Comparison of ENCODE assay signal across 10 cellular contexts in genomic region chr11:63829823-63830489, GRCh38. TPM values are rescaled to one million over a fixed set of nuclear protein-coding genes. Genes with fewer than 3 reads are reported as not detected.
A peak's percentile ranks its signal among the peaks of the same experiment; 100 is the strongest.
DNase-seq lines count a peak whose midpoint lies in the region; ATAC-seq and TF ChIP-seq lines count a peak whose summit lies in the region.
"Had no signal": no experiment of that assay in that cellular context is flagged by ENCODE, and none has a peak within 500 bp of the region (broad histone marks: within the 10 kb centered on the region; RNA-seq: fewer than 3 reads in every experiment).

No MANE protein-coding gene starts in this region.

- WGBS in smooth muscle cell (ENCODE audit: low lambda C conversion rate) = 85% methylated on average over 8 of the region's 8 CpGs

- H3K4me1 Mint-ChIP-seq in activated CD4-positive, alpha-beta memory T cell treated with anti-CD3 and anti-CD28 coated beads for 36 hours (ENCODE audit: low read depth) = no peaks in the 10 kb centered on the region
- peaks cover 5% of the 10 kb centered on the region for H3K4me1 Mint-ChIP-seq in activated CD4-positive, alpha-beta memory T cell treated with anti-CD3 and anti-CD28 coated beads, Interleukin-2, amount 10 ng/mL, durations not matched to agents 7 days and 5 days

- peaks cover 8% of the 10 kb centered on the region for H3K36me3 Mint-ChIP-seq in activated CD4-positive, alpha-beta memory T cell treated with anti-CD3 and anti-CD28 coated beads for 36 hours
- H3K36me3 Mint-ChIP-seq in activated CD4-positive, alpha-beta memory T cell treated with anti-CD3 and anti-CD28 coated beads, Interleukin-2, amount 10 ng/mL, durations not matched to agents 7 days and 5 days (ENCODE audit: low read depth) = peaks cover 21% of the 10 kb centered on the region

- H3F3A ChIP-seq in smooth muscle cell (ENCODE audit: low read depth) = peaks cover 4% of the 10 kb centered on the region

- TF ChIP-seq CTCF in smooth muscle cell (IDR thresholded peaks at IDR 0.05; ENCODE audit: borderline replicate concordance, insufficient read depth, poor library complexity, severe bottlenecking) = peak; percentile 24

- H3K9me3 ChIP-seq in smooth muscle cell (replicated peaks; ENCODE audit: low read depth) = no peaks in the 10 kb centered on the region

- no peaks in the 10 kb centered on the region for H3K79me2 ChIP-seq in smooth muscle cell (ENCODE audit: low read depth)

- intact Hi-C loops in activated CD4-positive, alpha-beta memory T cell treated with anti-CD3 and anti-CD28 coated beads for 36 hours (cut with micrococcal nuclease) = no loop called here

- DNase-seq in activated CD4-positive, alpha-beta memory T cell treated with anti-CD3 and anti-CD28 coated beads for 36 hours = peak; percentile 20
- DNase-seq in activated CD4-positive, alpha-beta memory T cell treated with anti-CD3 and anti-CD28 coated beads, Interleukin-2, amount 10 ng/mL, durations not matched to agents 7 days and 5 days = no peak
- peak; percentile 50 for DNase-seq in NCI-H69 (lab: John Stamatoyannopoulos, UW)
- peak; percentile 33 for DNase-seq in fibroblast of gingiva (ENCODE audit: low read depth)
- DNase-seq in smooth muscle cell (lab: John Stamatoyannopoulos, UW; ENCODE audit: unreplicated experiment) = no peak
- DNase-seq in medulla oblongata (ENCODE audit: extremely low spot score) = no peak
- DNase-seq: activated effector memory CD4-positive, alpha-beta T cell treated with Interleukin-2 at 50 U/mL for 16 hours had no signal

- H3K4me3 Mint-ChIP-seq in activated CD4-positive, alpha-beta memory T cell treated with anti-CD3 and anti-CD28 coated beads for 36 hours = no peak overlapping the region
- H3K4me3 Mint-ChIP-seq in activated CD4-positive, alpha-beta memory T cell treated with anti-CD3 and anti-CD28 coated beads, Interleukin-2, amount 10 ng/mL, durations not matched to agents 7 days and 5 days = no peak overlapping the region

- H4K20me1 ChIP-seq in smooth muscle cell (ENCODE audit: low read depth) = peaks cover 8% of the 10 kb centered on the region

- no peak overlapping the region for H3K4me3 ChIP-seq in smooth muscle cell

- H3K27me3 Mint-ChIP-seq in activated CD4-positive, alpha-beta memory T cell treated with anti-CD3 and anti-CD28 coated beads for 36 hours = no peaks in the 10 kb centered on the region
- H3K27me3 Mint-ChIP-seq in activated CD4-positive, alpha-beta memory T cell treated with anti-CD3 and anti-CD28 coated beads, Interleukin-2, amount 10 ng/mL, durations not matched to agents 7 days and 5 days = no peaks in the 10 kb centered on the region
- H3K27me3 Mint-ChIP-seq: IgD-negative memory B cell had no signal

- H3K4me2 ChIP-seq in smooth muscle cell = no peak overlapping the region

- no peak overlapping the region for H2AFZ ChIP-seq in smooth muscle cell (ENCODE audit: low read depth)

- no peak overlapping the region for H3K9ac ChIP-seq in smooth muscle cell (ENCODE audit: low read depth)

- H3K9me3 Mint-ChIP-seq in activated CD4-positive, alpha-beta memory T cell treated with anti-CD3 and anti-CD28 coated beads for 36 hours = no peaks in the 10 kb centered on the region
- no peaks in the 10 kb centered on the region for H3K9me3 Mint-ChIP-seq in activated CD4-positive, alpha-beta memory T cell treated with anti-CD3 and anti-CD28 coated beads, Interleukin-2, amount 10 ng/mL, durations not matched to agents 7 days and 5 days
- H3K9me3 Mint-ChIP-seq: IgD-negative memory B cell had no signal

- H3K27ac ChIP-seq in smooth muscle cell (ENCODE audit: low read depth) = no peak overlapping the region

- POLR2A ChIA-PET in activated CD4-positive, alpha-beta memory T cell treated with anti-CD3 and anti-CD28 coated beads for 36 hours (lab: Charles Lee) = no interaction called here
- POLR2A ChIA-PET in activated CD4-positive, alpha-beta memory T cell treated with anti-CD3 and anti-CD28 coated beads, Interleukin-2, amount 10 ng/mL, durations not matched to agents 7 days and 5 days (lab: Charles Lee) = interaction anchor here (0.5 kb wide), 1 partner anchor 43 kb away, joined by 3 read pairs; no protein-coding TSS in a partner anchor

- ATAC-seq in HG03469 (IDR thresholded peaks at IDR 0.05; ENCODE audit: unreplicated experiment) (no peak), GM18907 (IDR thresholded peaks at IDR 0.05; ENCODE audit: unreplicated experiment) (no peak)

- H3K36me3 ChIP-seq in smooth muscle cell (ENCODE audit: low read depth) = no peaks in the 10 kb centered on the region

- H3K27me3 ChIP-seq in smooth muscle cell (ENCODE audit: low read depth) = no peaks in the 10 kb centered on the region

- no peaks in the 10 kb centered on the region for H3K4me1 ChIP-seq in smooth muscle cell (ENCODE audit: low read depth)

- no peak overlapping the region for H3K27ac Mint-ChIP-seq in activated CD4-positive, alpha-beta memory T cell treated with anti-CD3 and anti-CD28 coated beads for 36 hours
- no peak overlapping the region for H3K27ac Mint-ChIP-seq in activated CD4-positive, alpha-beta memory T cell treated with anti-CD3 and anti-CD28 coated beads, Interleukin-2, amount 10 ng/mL, durations not matched to agents 7 days and 5 days

- CTCF ChIA-PET in activated CD4-positive, alpha-beta memory T cell treated with anti-CD3 and anti-CD28 coated beads for 36 hours (lab: Charles Lee) = interaction anchor here (1.5 to 4.2 kb wide), 2 partner anchors 116 to 320 kb away, joined by 3 to 14 read pairs; no protein-coding TSS in a partner anchor
- CTCF ChIA-PET in activated CD4-positive, alpha-beta memory T cell treated with anti-CD3 and anti-CD28 coated beads, Interleukin-2, amount 10 ng/mL, durations not matched to agents 7 days and 5 days (lab: Charles Lee) = interaction anchor here (1.0 to 1.9 kb wide), 3 partner anchors 8 to 116 kb away, joined by 3 to 7 read pairs (median 4); partner anchors contain the start of gene MARK2

RNA-seq across cellular contexts. Expression of gene MARK2, which starts 9.0 kb away (rescaled TPM):
- total RNA-seq in activated CD4-positive, alpha-beta memory T cell treated with anti-CD3 and anti-CD28 coated beads for 36 hours = 10 to 100 TPM; 20.0 to 29.0 TPM
- 10 to 100 TPM; 48.7 to 54.2 TPM for total RNA-seq in activated CD4-positive, alpha-beta memory T cell treated with anti-CD3 and anti-CD28 coated beads, Interleukin-2, amount 10 ng/mL, durations not matched to agents 7 days and 5 days
- 14.2 and 16.9 TPM in 2 replicates for total RNA-seq in smooth muscle cell
- 23.3 and 32.4 TPM in 2 replicates for polyA plus RNA-seq in smooth muscle cell

RNA-seq across cellular contexts. Expression of gene SPINDOC, which starts 16.7 kb away (rescaled TPM):
- total RNA-seq in activated CD4-positive, alpha-beta memory T cell treated with anti-CD3 and anti-CD28 coated beads for 36 hours = 10 to 100 TPM; 27.9 to 29.3 TPM
- 10 to 100 TPM; 33.2 to 37.2 TPM for total RNA-seq in activated CD4-positive, alpha-beta memory T cell treated with anti-CD3 and anti-CD28 coated beads, Interleukin-2, amount 10 ng/mL, durations not matched to agents 7 days and 5 days
- total RNA-seq in smooth muscle cell = 13.6 and 15.3 TPM in 2 replicates
- polyA plus RNA-seq in smooth muscle cell = 12.1 and 13.7 TPM in 2 replicates

Comparison
In these comparisons a context has a peak if more than half of its experiments do, and no peak if none do; other contexts are left out.
1. DNase-seq: peak in activated CD4-positive, alpha-beta memory T cell treated with anti-CD3 and anti-CD28 coated beads for 36 hours (single experiment), NCI-H69 (single experiment) and fibroblast of gingiva (single experiment); none in activated CD4-positive, alpha-beta memory T cell treated with anti-CD3 and anti-CD28 coated beads, Interleukin-2, amount 10 ng/mL, durations not matched to agents 7 days and 5 days (single experiment), smooth muscle cell (single experiment) and medulla oblongata (single experiment).